Comparison of ENCODE assay signal across 18 cellular contexts in the genomic region with DNA sequence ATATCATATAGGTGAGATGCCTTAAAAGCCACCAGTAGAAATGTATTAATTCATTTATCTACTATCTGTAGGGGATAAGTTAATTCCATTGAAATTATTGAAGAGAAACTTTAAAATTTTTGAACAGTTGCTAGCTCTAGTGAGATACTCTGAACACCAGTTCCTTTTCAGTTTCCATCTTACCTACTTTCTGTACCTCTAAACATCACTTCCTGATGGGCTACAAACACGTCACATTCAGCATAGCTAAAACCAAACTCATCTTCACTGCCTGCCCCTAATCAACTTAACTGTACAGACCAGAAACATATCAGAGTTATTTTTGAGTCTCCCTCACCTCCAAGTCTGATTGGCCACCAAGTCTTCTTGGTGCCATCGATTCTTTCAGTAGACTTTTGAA.
A peak's percentile ranks its signal among the peaks of the same experiment; 100 is the strongest.
DNase-seq lines count a peak whose midpoint lies in the region; ATAC-seq and TF ChIP-seq lines count a peak whose summit lies in the region.
"Had no signal": no experiment of that assay in that cellular context is flagged by ENCODE, and none has a peak within 500 bp of the region (broad histone marks: within the 10 kb centered on the region; RNA-seq: fewer than 3 reads in every experiment).

No MANE protein-coding gene starts in this region.

- H3K4me3 ChIP-seq in tibial artery: no peak overlapping the region
- H3K4me3 ChIP-seq: MG63 had no signal

- H3K4me1 ChIP-seq in tibial artery: no peaks in the 10 kb centered on the region
- H3K4me1 ChIP-seq: Caco-2 had no signal

- TF ChIP-seq CTCF in tibial artery (IDR thresholded peaks at IDR 0.05): no peak

- no peaks in the 10 kb centered on the region for H3K27me3 ChIP-seq in tibial artery
- H3K27me3 ChIP-seq: MG63 had no signal

- H3K27ac ChIP-seq in tibial artery: no peak overlapping the region

- no peaks in the 10 kb centered on the region for H3K9me3 ChIP-seq in tibial artery
- H3K9me3 ChIP-seq: Caco-2, MG63 had no signal

- H3K36me3 ChIP-seq in tibial artery: peaks cover 12 to 32% (median 15%) of the 10 kb centered on the region in 3 donors
- H3K36me3 ChIP-seq: MG63 had no signal

- peak; percentile 53 for ATAC-seq in GM18858 (IDR thresholded peaks at IDR 0.05; ENCODE audit: unreplicated experiment)
- peak; percentile 64 for ATAC-seq in GM21526 (IDR thresholded peaks at IDR 0.05; ENCODE audit: low FRiP score, unreplicated experiment)
- peak; percentile 61 for ATAC-seq in HG03342 (IDR thresholded peaks at IDR 0.05; ENCODE audit: unreplicated experiment)
- ATAC-seq: HCT116 had no signal

- no peak for DNase-seq in Kasumi-1 (lab: John Stamatoyannopoulos, UW)
- DNase-seq in NCI-H187 treated with DMSO at 0.1 percent for 48 hours (lab: John Stamatoyannopoulos, UW): no peak
- DNase-seq in Ammon's horn (ENCODE audit: low spot score): no peak
- no peak for DNase-seq in tibial artery
- DNase-seq: Caco-2; CD4-positive, CD25-positive, alpha-beta regulatory T cell; DMS153; MG63; NCI-H1105; NCI-H1694 treated with DMSO at 0.1 percent for 48 hours; NCI-H345; NCI-H69; OCI-M1; RPMI8226 had no signal

- intact Hi-C loops in tibial artery (cut with DNase I; ENCODE audit: low total_unique reads): no loop called here
